Comparison of ENCODE assay signal across 1 cellular context in the genomic region with DNA sequence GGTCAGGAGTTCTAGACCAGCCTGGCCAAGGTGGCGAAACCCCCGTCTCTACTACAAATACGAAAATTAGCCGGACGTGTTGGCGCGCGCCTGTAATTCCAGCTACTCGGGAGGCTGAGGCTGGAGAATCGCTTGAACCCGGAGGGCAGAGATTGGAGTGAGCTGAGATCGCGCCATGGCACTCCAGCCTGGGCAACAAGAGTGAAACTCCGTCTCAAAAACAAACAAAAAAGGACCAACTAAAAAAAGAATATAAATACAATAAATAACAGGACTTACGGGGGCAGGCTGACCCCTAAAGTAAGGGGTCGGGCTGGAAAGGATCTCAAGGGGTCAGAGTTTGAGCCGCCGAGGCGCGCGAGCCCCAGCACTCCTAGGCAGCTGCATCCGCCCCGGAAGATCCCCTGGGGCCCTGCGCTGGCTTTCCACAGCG.
TF ChIP-seq lines count a peak whose summit lies in the region.

No MANE protein-coding gene starts in this region.

TF ChIP-seq in endothelial cell of umbilical vein, 7 proteins besides CTCF, POLR2A, EP300 and RAD21:
- TF ChIP-seq EZH2 (IDR thresholded peaks at IDR 0.05; ENCODE audit: borderline replicate concordance, low read depth, low read length, severe bottlenecking): no peak
- no peak for TF ChIP-seq JUN (IDR thresholded peaks at IDR 0.05; ENCODE audit: borderline replicate concordance, insufficient read depth, insufficient read length, low read depth)
- no peak for TF ChIP-seq GATA2 (IDR thresholded peaks at IDR 0.05; ENCODE audit: insufficient read depth, insufficient read length, low read depth, low read length)
- no peak for TF ChIP-seq POLR2AphosphoS5 (IDR thresholded peaks at IDR 0.05; ENCODE audit: insufficient read depth, low read depth, low read length)
- TF ChIP-seq FOS (IDR thresholded peaks at IDR 0.05; ENCODE audit: borderline replicate concordance, insufficient read depth, low read length): no peak
- TF ChIP-seq, protein P1, sequence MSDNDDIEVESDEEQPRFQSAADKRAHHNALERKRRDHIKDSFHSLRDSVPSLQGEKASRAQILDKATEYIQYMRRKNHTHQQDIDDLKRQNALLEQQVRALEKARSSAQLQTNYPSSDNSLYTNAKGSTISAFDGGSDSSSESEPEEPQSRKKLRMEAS (IDR thresholded peaks at IDR 0.05; ENCODE audit: insufficient read depth, insufficient read length): no peak
- no peak for TF ChIP-seq MYC (IDR thresholded peaks at IDR 0.05; ENCODE audit: low read depth, low read length)
TF ChIP-seq in endothelial cell of umbilical vein: peak in this region for 0.
